2 cellular contexts compared by ENCODE assay signal in the genomic region with DNA sequence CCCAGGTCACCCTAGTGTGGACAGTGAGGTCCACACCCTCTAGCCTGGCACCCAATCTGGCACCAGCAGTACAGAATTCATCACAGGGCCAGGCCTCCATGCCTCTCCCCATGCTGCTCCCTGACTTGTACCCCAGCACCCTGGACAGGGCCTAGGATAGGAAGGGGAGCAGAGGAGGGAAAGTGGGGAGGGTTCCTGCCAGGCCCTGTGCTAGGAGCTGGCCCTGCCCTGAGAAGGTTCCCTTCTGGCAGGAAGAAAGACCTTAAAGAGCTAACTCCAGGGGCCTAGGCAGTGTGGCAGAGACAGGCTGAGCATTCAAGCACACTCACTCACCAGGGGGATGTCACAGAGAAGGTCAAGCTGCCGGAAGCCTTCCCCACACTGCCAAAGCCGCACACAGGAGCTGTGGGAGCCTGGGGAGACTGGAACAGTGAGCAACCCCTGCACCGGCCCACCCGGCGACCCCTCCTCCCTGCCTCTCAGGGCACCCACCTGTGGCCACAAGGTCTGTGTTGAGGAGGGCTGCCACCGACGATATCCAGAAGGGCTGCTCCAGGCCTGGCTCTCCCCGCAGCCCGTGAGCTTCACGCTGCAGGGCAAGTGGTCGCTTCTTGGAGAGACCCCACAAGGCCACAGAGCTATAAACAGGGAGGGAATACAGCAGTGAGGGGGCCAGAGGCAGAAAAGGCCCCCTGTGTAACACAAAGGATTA.
TF ChIP-seq lines count a peak whose summit lies in the region.

No MANE protein-coding gene starts in this region.

TF ChIP-seq in HEK293, 187 proteins besides CTCF, POLR2A, EP300 and RAD21:
- TF ChIP-seq, protein P1, sequence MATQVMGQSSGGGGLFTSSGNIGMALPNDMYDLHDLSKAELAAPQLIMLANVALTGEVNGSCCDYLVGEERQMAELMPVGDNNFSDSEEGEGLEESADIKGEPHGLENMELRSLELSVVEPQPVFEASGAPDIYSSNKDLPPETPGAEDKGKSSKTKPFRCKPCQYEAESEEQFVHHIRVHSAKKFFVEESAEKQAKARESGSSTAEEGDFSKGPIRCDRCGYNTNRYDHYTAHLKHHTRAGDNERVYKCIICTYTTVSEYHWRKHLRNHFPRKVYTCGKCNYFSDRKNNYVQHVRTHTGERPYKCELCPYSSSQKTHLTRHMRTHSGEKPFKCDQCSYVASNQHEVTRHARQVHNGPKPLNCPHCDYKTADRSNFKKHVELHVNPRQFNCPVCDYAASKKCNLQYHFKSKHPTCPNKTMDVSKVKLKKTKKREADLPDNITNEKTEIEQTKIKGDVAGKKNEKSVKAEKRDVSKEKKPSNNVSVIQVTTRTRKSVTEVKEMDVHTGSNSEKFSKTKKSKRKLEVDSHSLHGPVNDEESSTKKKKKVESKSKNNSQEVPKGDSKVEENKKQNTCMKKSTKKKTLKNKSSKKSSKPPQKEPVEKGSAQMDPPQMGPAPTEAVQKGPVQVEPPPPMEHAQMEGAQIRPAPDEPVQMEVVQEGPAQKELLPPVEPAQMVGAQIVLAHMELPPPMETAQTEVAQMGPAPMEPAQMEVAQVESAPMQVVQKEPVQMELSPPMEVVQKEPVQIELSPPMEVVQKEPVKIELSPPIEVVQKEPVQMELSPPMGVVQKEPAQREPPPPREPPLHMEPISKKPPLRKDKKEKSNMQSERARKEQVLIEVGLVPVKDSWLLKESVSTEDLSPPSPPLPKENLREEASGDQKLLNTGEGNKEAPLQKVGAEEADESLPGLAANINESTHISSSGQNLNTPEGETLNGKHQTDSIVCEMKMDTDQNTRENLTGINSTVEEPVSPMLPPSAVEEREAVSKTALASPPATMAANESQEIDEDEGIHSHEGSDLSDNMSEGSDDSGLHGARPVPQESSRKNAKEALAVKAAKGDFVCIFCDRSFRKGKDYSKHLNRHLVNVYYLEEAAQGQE (tag by site-specific recombination; IDR thresholded peaks at IDR 0.05) = peak; percentile 85
- TF ChIP-seq ZSCAN16 (tag by site-specific recombination; IDR thresholded peaks at IDR 0.05) (no peak), ZNF785 (tag by site-specific recombination; IDR thresholded peaks at IDR 0.05) (no peak), SCRT2 (tag by site-specific recombination; IDR thresholded peaks at IDR 0.05) (0 out of 2 replicates have a peak, but pooled peaks have one; percentile 42), KLF8 (tag by site-specific recombination; IDR thresholded peaks at IDR 0.05) (no peak), EGR2 (tag by site-specific recombination; IDR thresholded peaks at IDR 0.05; ENCODE audit: low read depth) (no peak)

TF ChIP-seq in H1, 55 proteins besides CTCF, POLR2A, EP300 and RAD21:
- TF ChIP-seq NRF1 (IDR thresholded peaks at IDR 0.05; ENCODE audit: low read depth, low read length) = no peak
- no peak for TF ChIP-seq MAX (IDR thresholded peaks at IDR 0.05)
- TF ChIP-seq, protein P2, sequence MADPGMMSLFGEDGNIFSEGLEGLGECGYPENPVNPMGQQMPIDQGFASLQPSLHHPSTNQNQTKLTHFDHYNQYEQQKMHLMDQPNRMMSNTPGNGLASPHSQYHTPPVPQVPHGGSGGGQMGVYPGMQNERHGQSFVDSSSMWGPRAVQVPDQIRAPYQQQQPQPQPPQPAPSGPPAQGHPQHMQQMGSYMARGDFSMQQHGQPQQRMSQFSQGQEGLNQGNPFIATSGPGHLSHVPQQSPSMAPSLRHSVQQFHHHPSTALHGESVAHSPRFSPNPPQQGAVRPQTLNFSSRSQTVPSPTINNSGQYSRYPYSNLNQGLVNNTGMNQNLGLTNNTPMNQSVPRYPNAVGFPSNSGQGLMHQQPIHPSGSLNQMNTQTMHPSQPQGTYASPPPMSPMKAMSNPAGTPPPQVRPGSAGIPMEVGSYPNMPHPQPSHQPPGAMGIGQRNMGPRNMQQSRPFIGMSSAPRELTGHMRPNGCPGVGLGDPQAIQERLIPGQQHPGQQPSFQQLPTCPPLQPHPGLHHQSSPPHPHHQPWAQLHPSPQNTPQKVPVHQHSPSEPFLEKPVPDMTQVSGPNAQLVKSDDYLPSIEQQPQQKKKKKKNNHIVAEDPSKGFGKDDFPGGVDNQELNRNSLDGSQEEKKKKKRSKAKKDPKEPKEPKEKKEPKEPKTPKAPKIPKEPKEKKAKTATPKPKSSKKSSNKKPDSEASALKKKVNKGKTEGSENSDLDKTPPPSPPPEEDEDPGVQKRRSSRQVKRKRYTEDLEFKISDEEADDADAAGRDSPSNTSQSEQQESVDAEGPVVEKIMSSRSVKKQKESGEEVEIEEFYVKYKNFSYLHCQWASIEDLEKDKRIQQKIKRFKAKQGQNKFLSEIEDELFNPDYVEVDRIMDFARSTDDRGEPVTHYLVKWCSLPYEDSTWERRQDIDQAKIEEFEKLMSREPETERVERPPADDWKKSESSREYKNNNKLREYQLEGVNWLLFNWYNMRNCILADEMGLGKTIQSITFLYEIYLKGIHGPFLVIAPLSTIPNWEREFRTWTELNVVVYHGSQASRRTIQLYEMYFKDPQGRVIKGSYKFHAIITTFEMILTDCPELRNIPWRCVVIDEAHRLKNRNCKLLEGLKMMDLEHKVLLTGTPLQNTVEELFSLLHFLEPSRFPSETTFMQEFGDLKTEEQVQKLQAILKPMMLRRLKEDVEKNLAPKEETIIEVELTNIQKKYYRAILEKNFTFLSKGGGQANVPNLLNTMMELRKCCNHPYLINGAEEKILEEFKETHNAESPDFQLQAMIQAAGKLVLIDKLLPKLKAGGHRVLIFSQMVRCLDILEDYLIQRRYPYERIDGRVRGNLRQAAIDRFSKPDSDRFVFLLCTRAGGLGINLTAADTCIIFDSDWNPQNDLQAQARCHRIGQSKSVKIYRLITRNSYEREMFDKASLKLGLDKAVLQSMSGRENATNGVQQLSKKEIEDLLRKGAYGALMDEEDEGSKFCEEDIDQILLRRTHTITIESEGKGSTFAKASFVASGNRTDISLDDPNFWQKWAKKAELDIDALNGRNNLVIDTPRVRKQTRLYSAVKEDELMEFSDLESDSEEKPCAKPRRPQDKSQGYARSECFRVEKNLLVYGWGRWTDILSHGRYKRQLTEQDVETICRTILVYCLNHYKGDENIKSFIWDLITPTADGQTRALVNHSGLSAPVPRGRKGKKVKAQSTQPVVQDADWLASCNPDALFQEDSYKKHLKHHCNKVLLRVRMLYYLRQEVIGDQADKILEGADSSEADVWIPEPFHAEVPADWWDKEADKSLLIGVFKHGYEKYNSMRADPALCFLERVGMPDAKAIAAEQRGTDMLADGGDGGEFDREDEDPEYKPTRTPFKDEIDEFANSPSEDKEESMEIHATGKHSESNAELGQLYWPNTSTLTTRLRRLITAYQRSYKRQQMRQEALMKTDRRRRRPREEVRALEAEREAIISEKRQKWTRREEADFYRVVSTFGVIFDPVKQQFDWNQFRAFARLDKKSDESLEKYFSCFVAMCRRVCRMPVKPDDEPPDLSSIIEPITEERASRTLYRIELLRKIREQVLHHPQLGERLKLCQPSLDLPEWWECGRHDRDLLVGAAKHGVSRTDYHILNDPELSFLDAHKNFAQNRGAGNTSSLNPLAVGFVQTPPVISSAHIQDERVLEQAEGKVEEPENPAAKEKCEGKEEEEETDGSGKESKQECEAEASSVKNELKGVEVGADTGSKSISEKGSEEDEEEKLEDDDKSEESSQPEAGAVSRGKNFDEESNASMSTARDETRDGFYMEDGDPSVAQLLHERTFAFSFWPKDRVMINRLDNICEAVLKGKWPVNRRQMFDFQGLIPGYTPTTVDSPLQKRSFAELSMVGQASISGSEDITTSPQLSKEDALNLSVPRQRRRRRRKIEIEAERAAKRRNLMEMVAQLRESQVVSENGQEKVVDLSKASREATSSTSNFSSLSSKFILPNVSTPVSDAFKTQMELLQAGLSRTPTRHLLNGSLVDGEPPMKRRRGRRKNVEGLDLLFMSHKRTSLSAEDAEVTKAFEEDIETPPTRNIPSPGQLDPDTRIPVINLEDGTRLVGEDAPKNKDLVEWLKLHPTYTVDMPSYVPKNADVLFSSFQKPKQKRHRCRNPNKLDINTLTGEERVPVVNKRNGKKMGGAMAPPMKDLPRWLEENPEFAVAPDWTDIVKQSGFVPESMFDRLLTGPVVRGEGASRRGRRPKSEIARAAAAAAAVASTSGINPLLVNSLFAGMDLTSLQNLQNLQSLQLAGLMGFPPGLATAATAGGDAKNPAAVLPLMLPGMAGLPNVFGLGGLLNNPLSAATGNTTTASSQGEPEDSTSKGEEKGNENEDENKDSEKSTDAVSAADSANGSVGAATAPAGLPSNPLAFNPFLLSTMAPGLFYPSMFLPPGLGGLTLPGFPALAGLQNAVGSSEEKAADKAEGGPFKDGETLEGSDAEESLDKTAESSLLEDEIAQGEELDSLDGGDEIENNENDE (IDR thresholded peaks at IDR 0.05; ENCODE audit: insufficient replicate concordance, low read length) = no peak
- no peak for TF ChIP-seq ASH2L (IDR thresholded peaks at IDR 0.05; ENCODE audit: low read length)
- no peak for TF ChIP-seq CBX8 (IDR thresholded peaks at IDR 0.05; ENCODE audit: borderline replicate concordance, low read depth, low read length)
- TF ChIP-seq BCL11A (IDR thresholded peaks at IDR 0.05; ENCODE audit: low read depth in 2 of 2, low read length in 2 of 2) = no peak
- TF ChIP-seq JUN (IDR thresholded peaks at IDR 0.05; ENCODE audit: low read depth, low read length) = no peak
- no peak for TF ChIP-seq SRF (IDR thresholded peaks at IDR 0.05; ENCODE audit: low read depth, low read length)
- TF ChIP-seq CHD1 (IDR thresholded peaks at IDR 0.05; ENCODE audit: low read depth, low read length) = no peak
- no peak for TF ChIP-seq BRCA1 (IDR thresholded peaks at IDR 0.05; ENCODE audit: low read depth, low read length)
- no peak for TF ChIP-seq SP4 (IDR thresholded peaks at IDR 0.05; ENCODE audit: low read length)
- no peak for TF ChIP-seq TBP (IDR thresholded peaks at IDR 0.05; ENCODE audit: low read depth, low read length)
- no peak for TF ChIP-seq NANOG (IDR thresholded peaks at IDR 0.05; ENCODE audit: insufficient read depth, low read depth, low read length, poor library complexity, severe bottlenecking)
- no peak for TF ChIP-seq KDM4A (IDR thresholded peaks at IDR 0.05; ENCODE audit: low read depth, low read length, severe bottlenecking)
- no peak for TF ChIP-seq EZH2 (IDR thresholded peaks at IDR 0.05; ENCODE audit: low read depth, low read length, severe bottlenecking)
- TF ChIP-seq KDM1A (IDR thresholded peaks at IDR 0.05; ENCODE audit: borderline replicate concordance, low read length) = no peak
- TF ChIP-seq RXRA (IDR thresholded peaks at IDR 0.05; ENCODE audit: insufficient read depth, low read depth, low read length) = no peak
- TF ChIP-seq RFX5 (IDR thresholded peaks at IDR 0.05; ENCODE audit: borderline replicate concordance, low read depth, low read length) = no peak
- no peak for TF ChIP-seq CHD2 (IDR thresholded peaks at IDR 0.05; ENCODE audit: low read length)
